12 cellular contexts compared by ENCODE assay signal in genomic region chr7:123131556-123132345, GRCh38.
DNase-seq lines count a peak whose midpoint lies in the region; ATAC-seq and TF ChIP-seq lines count a peak whose summit lies in the region.
"Had no signal": no experiment of that assay in that cellular context is flagged by ENCODE, and none has a peak within 500 bp of the region (broad histone marks: within the 10 kb centered on the region; RNA-seq: fewer than 3 reads in every experiment).

No MANE protein-coding gene starts in this region.

- no peaks in the 10 kb centered on the region for H3K27me3 ChIP-seq in transverse colon
- H3K27me3 ChIP-seq: BE2C had no signal

- in situ Hi-C loops in transverse colon (cut with MboI; ENCODE audit: low pct_ligation_motif_present in 1 of 4, low pct_unique_long_range_greater_than_20kb in 1 of 4, low sequenced_read_pairs in 3 of 4), result no loop called here

- H3K36me3 ChIP-seq in transverse colon, result no peaks in the 10 kb centered on the region
- H3K36me3 ChIP-seq: BE2C had no signal

- no peak overlapping the region for H3K27ac ChIP-seq in transverse colon
- H3K27ac ChIP-seq: C4-2B had no signal

- TF ChIP-seq EP300 in transverse colon (IDR thresholded peaks at IDR 0.05; ENCODE audit: low read depth), result no peak

- DNase-seq in NCI-H2171 treated with DMSO at 0.1 percent for 48 hours (lab: John Stamatoyannopoulos, UW) (peak; percentile 40), NCI-H2171 (lab: John Stamatoyannopoulos, UW) (no peak), NCI-H146 (lab: John Stamatoyannopoulos, UW) (peak; percentile 62), NCI-H748 treated with DMSO at 0.1 percent for 48 hours (lab: John Stamatoyannopoulos, UW) (peak; percentile 25), ecto neural progenitor cell (ENCODE audit: low spot score) (no peak), transverse colon (no peak)
- DNase-seq: BE2C; CD4-positive, alpha-beta memory T cell; HCEC 1CT; HFFc6 had no signal

- no peak for TF ChIP-seq POLR2A in transverse colon (IDR thresholded peaks at IDR 0.05)

- no peak overlapping the region for H3K4me3 ChIP-seq in transverse colon

- ATAC-seq in GM21390 (IDR thresholded peaks at IDR 0.05; ENCODE audit: unreplicated experiment), result no peak

- no peak for TF ChIP-seq CTCF in transverse colon (IDR thresholded peaks at IDR 0.05)

- no peaks in the 10 kb centered on the region for H3K9me3 ChIP-seq in transverse colon
- H3K9me3 ChIP-seq: BE2C had no signal

- 48 to 56% methylated on average over 2 to 3 of the region's 3 CpGs for WGBS in transverse colon (ENCODE audit: low coverage in 1 of 2), 2 donors

- intact Hi-C loops in transverse colon (cut with DNase I; ENCODE audit: low total_unique reads), result no loop called here

- no peaks in the 10 kb centered on the region for H3K4me1 ChIP-seq in transverse colon
- H3K4me1 ChIP-seq: BE2C had no signal

Comparison
In these comparisons a context has a peak if more than half of its experiments do, and no peak if none do; other contexts are left out.
1. DNase-seq: peak in NCI-H2171 treated with DMSO at 0.1 percent for 48 hours (single experiment), NCI-H146 (single experiment) and NCI-H748 treated with DMSO at 0.1 percent for 48 hours (single experiment); none in NCI-H2171 (single experiment), ecto neural progenitor cell (single experiment) and transverse colon (single experiment).